ENCODE assay signal across 10 cellular contexts in genomic region chr4:190120537-190121001, GRCh38. TPM values are rescaled to one million over a fixed set of nuclear protein-coding genes. Genes with fewer than 3 reads are reported as not detected.
A peak's percentile ranks its signal among the peaks of the same experiment; 100 is the strongest.
DNase-seq lines count a peak whose midpoint lies in the region; ATAC-seq, FAIRE-seq and TF ChIP-seq lines count a peak whose summit lies in the region.
"Not testable (repeated sequence)": the region's sequence is repeated elsewhere in the genome, so short reads cannot be mapped to it uniquely, and the experiment has no call there.
"Had no signal": no experiment of that assay in that cellular context is flagged by ENCODE, and none has a peak within 500 bp of the region (broad histone marks: within the 10 kb centered on the region; RNA-seq: fewer than 3 reads in every experiment).

No MANE protein-coding gene starts in this region.

- 82% methylated on average over 9 of the region's 37 CpGs; no CpG with 5 or more reads in 1 of the 2 experiments for WGBS in H1 (ENCODE audit: extremely low coverage in 1 of 2, insufficient coverage in 1 of 2, insufficient read length in 1 of 2, insufficient replicate concordance in 2 of 2, low coverage in 1 of 2, low lambda C conversion rate in 2 of 2, missing lambda C conversion rate in 1 of 2), 2 experiments
- 70% methylated on average over 7 of the region's 37 CpGs for WGBS in HepG2 (ENCODE audit: low lambda C conversion rate)
- WGBS in smooth muscle cell (ENCODE audit: low lambda C conversion rate) = 90% methylated on average over 13 of the region's 37 CpGs

- H3K23me2 ChIP-seq in H1 (ENCODE audit: low read depth, low read length) = not testable (repeated sequence)

- not testable (repeated sequence) for H2BK120ac ChIP-seq in H1 (replicated peaks; ENCODE audit: low read depth, low read length)

- H3K18ac ChIP-seq in H1 (ENCODE audit: extremely low read depth, low read length) = not testable (repeated sequence)

- not testable (repeated sequence) for H2AK5ac ChIP-seq in H1 (ENCODE audit: low read depth, low read length)

- H4K8ac ChIP-seq in H1 (ENCODE audit: extremely low read depth, insufficient read depth, low read length) = not testable (repeated sequence)

- H3K4me3 ChIP-seq in AG09309 (ENCODE audit: control insufficient read depth, low read depth, low read length); H1 (ENCODE audit: extremely low read depth in 1 of 4, insufficient read depth in 2 of 4, low read depth in 3 of 4, low read length in 4 of 4); HepG2 (replicated peaks in 1 of 3; ENCODE audit: insufficient read depth in 1 of 3, low read depth in 2 of 3, low read length in 3 of 3); smooth muscle cell: not testable (repeated sequence)

- peaks cover 2 to 28% of the 10 kb centered on the region in 2 experiments; a peak in 3 of 4 replicates for H3K9me3 ChIP-seq in H1 (ENCODE audit: insufficient read depth in 2 of 2, low read depth in 1 of 2, low read length in 1 of 2)
- H3K9me3 ChIP-seq in HepG2 (ENCODE audit: low read length) = peaks cover 22% of the 10 kb centered on the region
- not testable (repeated sequence) for H3K9me3 ChIP-seq in smooth muscle cell (replicated peaks; ENCODE audit: low read depth)

- CTCF ChIA-PET in activated naive CD4-positive, alpha-beta T cell treated with anti-CD3 and anti-CD28 coated beads for 36 hours (lab: Charles Lee) = interaction anchor here (0.8 to 1.2 kb wide), 2 partner anchors 12 to 13 kb away, joined by 3 read pairs; no protein-coding TSS in a partner anchor
- CTCF ChIA-PET in H1 (lab: Charles Lee; ENCODE audit: partially characterized antibody); HepG2 (lab: Yijun Ruan, JAX; ENCODE audit: low intra/inter-chr PET ratio, low total read pairs): not testable (repeated sequence)

- H3K4me1 Mint-ChIP-seq in activated naive CD4-positive, alpha-beta T cell treated with anti-CD3 and anti-CD28 coated beads for 36 hours (ENCODE audit: low read depth) = not testable (repeated sequence)

- not testable (repeated sequence) for H3F3A ChIP-seq in smooth muscle cell (ENCODE audit: low read depth)

- not testable (repeated sequence) for BruUV-seq in HepG2 (replicated peaks; lab: Mats Ljungman, UMichigan)

- H2BK5ac ChIP-seq in H1 (ENCODE audit: low read depth, low read length) = not testable (repeated sequence)

- not testable (repeated sequence) for H3K56ac ChIP-seq in H1 (replicated peaks; ENCODE audit: insufficient read length, low read depth, low read length)

- TF ChIP-seq POLR2A in H1 (IDR thresholded peaks at IDR 0.05; ENCODE audit: control extremely low read depth in 1 of 2, low read depth in 2 of 2, low read length in 2 of 2); HepG2 (IDR thresholded peaks at IDR 0.05; ENCODE audit: insufficient read depth in 1 of 2, low read depth in 2 of 2, low read length in 2 of 2): not testable (repeated sequence)

- H3K79me2 ChIP-seq in H1 (ENCODE audit: control insufficient read depth in 1 of 2, insufficient read depth in 2 of 2, low read length in 2 of 2); HepG2 (ENCODE audit: insufficient read depth, low read length); smooth muscle cell (ENCODE audit: low read depth): not testable (repeated sequence)

- not testable (repeated sequence) for H3K27me3 Mint-ChIP-seq in activated naive CD4-positive, alpha-beta T cell treated with anti-CD3 and anti-CD28 coated beads for 36 hours (ENCODE audit: low read depth)

- in situ Hi-C loops in HepG2 (cut with HindIII; ENCODE audit: extremely low pct_ligation_motif_present, low pct_unique_long_range_greater_than_20kb) = not testable (repeated sequence)

- not testable (repeated sequence) for H3K4me1 ChIP-seq in H1 (replicated peaks in 1 of 4; ENCODE audit: control insufficient read depth in 3 of 4, insufficient read depth in 4 of 4, low read length in 3 of 4); HepG2 (ENCODE audit: insufficient read depth, low read length); smooth muscle cell (ENCODE audit: low read depth)

- not testable (repeated sequence) for H3K4me2 ChIP-seq in H1 (ENCODE audit: insufficient read depth in 1 of 2, low read depth in 2 of 2, low read length in 2 of 2); HepG2 (ENCODE audit: low read depth, low read length); smooth muscle cell

- H2BK15ac ChIP-seq in H1 (ENCODE audit: low read length) = not testable (repeated sequence)

- H4K91ac ChIP-seq in H1 (replicated peaks; ENCODE audit: insufficient read length, low read length) = not testable (repeated sequence)

- not testable (repeated sequence) for H3K79me1 ChIP-seq in H1 (ENCODE audit: low read depth, low read length)

- H3K9ac ChIP-seq in H1 (replicated peaks in 1 of 4; ENCODE audit: extremely low read depth in 1 of 4, low read depth in 3 of 4, low read length in 3 of 4); HepG2 (ENCODE audit: insufficient read depth, low read depth, low read length); smooth muscle cell (ENCODE audit: low read depth): not testable (repeated sequence)

- H4K20me1 ChIP-seq in H1 (replicated peaks in 1 of 2; ENCODE audit: control insufficient read depth in 1 of 2, insufficient read depth in 2 of 2, low read length in 2 of 2); HepG2 (ENCODE audit: insufficient read depth, low read length); smooth muscle cell (ENCODE audit: low read depth): not testable (repeated sequence)

- intact Hi-C loops in activated naive CD4-positive, alpha-beta T cell treated with anti-CD3 and anti-CD28 coated beads for 36 hours (cut with micrococcal nuclease); HepG2 (cut with micrococcal nuclease; ENCODE audit: unreplicated experiment): not testable (repeated sequence)

- TF ChIP-seq CTCF in AG09309 (IDR thresholded peaks at IDR 0.05; ENCODE audit: control insufficient read depth, insufficient read depth, low read depth, low read length, missing control alignments) (peak; percentile 14), H1 (IDR thresholded peaks at IDR 0.05; ENCODE audit: control extremely low read depth in 1 of 3, insufficient read depth in 1 of 3, low read depth in 1 of 3, low read length in 3 of 3) (peak in 2 of 3 experiments; percentile 29 to 36; a peak in 2 of 4 replicates), HepG2 (CRISPR knock-in tag; IDR thresholded peaks at IDR 0.05) (peak; percentile 17; the same call in 1 of the 2 replicates), smooth muscle cell (IDR thresholded peaks at IDR 0.05; ENCODE audit: borderline replicate concordance, insufficient read depth, poor library complexity, severe bottlenecking) (peak; percentile 15)

- H2BK12ac ChIP-seq in H1 (ENCODE audit: low read depth, low read length) = not testable (repeated sequence)

- not testable (repeated sequence) for H3K14ac ChIP-seq in H1 (ENCODE audit: insufficient read length)

- H3K36me3 ChIP-seq in H1 (ENCODE audit: control insufficient read depth in 2 of 4, insufficient read depth in 4 of 4, low read length in 3 of 4); HepG2 (replicated peaks in 1 of 2; ENCODE audit: control insufficient read depth in 1 of 2, insufficient read depth in 2 of 2, low read length in 2 of 2); smooth muscle cell (ENCODE audit: low read depth): not testable (repeated sequence)

- POLR2A ChIA-PET in H1 (lab: Charles Lee; ENCODE audit: partially characterized antibody); HepG2 (lab: Yijun Ruan, JAX): not testable (repeated sequence)

- ATAC-seq in GM19452 (IDR thresholded peaks at IDR 0.05; ENCODE audit: unreplicated experiment) = peak; percentile 42
- ATAC-seq in HG02678 (IDR thresholded peaks at IDR 0.05; ENCODE audit: unreplicated experiment) = peak; percentile 39
- peak; percentile 87 for ATAC-seq in HepG2

- H3K27me3 ChIP-seq in H1 (replicated peaks in 1 of 4; ENCODE audit: control insufficient read depth in 3 of 4, extremely low read depth in 1 of 4, insufficient read depth in 3 of 4, low read length in 3 of 4); HepG2 (ENCODE audit: control insufficient read depth in 1 of 2, insufficient read depth in 2 of 2, low read length in 2 of 2); smooth muscle cell (ENCODE audit: low read depth): not testable (repeated sequence)

- not testable (repeated sequence) for DNase-seq in AG09309 (ENCODE audit: low read depth); smooth muscle cell (lab: John Stamatoyannopoulos, UW; ENCODE audit: unreplicated experiment)
- DNase-seq in RKO (ENCODE audit: low spot score) (peak; percentile 0), H1 (ENCODE audit: low read depth in 1 of 2, low spot score in 2 of 2) (peak in 1 of 2 experiments; percentile 49), HepG2 (ENCODE audit: low spot score) (peak; percentile 50)
- DNase-seq in activated naive CD4-positive, alpha-beta T cell treated with anti-CD3 and anti-CD28 coated beads for 36 hours = peak; percentile 14

- TF ChIP-seq RAD21 in H1 (IDR thresholded peaks at IDR 0.05 in 1 of 2, conservative IDR thresholded peaks at IDR 0.05 in 1 of 2; ENCODE audit: low read depth in 2 of 2, low read length in 2 of 2); HepG2 (CRISPR knock-in tag; IDR thresholded peaks at IDR 0.05): not testable (repeated sequence)

- H3K23ac ChIP-seq in H1 (ENCODE audit: insufficient read length) = not testable (repeated sequence)

- TF ChIP-seq EP300 in H1 (IDR thresholded peaks at IDR 0.05; ENCODE audit: borderline replicate concordance in 1 of 2, low read depth in 2 of 2, low read length in 2 of 2); HepG2 (IDR thresholded peaks at IDR 0.05; ENCODE audit: low read depth in 2 of 2, low read length in 2 of 2); HepG2 (CRISPR knock-in tag; IDR thresholded peaks at IDR 0.05; ENCODE audit: borderline replicate concordance): not testable (repeated sequence)

- H4K5ac ChIP-seq in H1 (ENCODE audit: insufficient read length, low read depth, low read length) = not testable (repeated sequence)

- H3K4me3 Mint-ChIP-seq in activated naive CD4-positive, alpha-beta T cell treated with anti-CD3 and anti-CD28 coated beads for 36 hours = not testable (repeated sequence)

- H3K27ac Mint-ChIP-seq in activated naive CD4-positive, alpha-beta T cell treated with anti-CD3 and anti-CD28 coated beads for 36 hours = not testable (repeated sequence)

- H3K27ac ChIP-seq in H1 (ENCODE audit: low read depth, low read length); HepG2 (ENCODE audit: extremely low read length, insufficient read depth, low read length); smooth muscle cell (ENCODE audit: low read depth): not testable (repeated sequence)

- not testable (repeated sequence) for H2AFZ ChIP-seq in H1 (ENCODE audit: low read length); HepG2 (ENCODE audit: low read length); smooth muscle cell (ENCODE audit: low read depth)

- FAIRE-seq in H1 (lab: Jason Lieb, UNC); HepG2 (lab: Jason Lieb, UNC): not testable (repeated sequence)

- not testable (repeated sequence) for H3K36me3 Mint-ChIP-seq in activated naive CD4-positive, alpha-beta T cell treated with anti-CD3 and anti-CD28 coated beads for 36 hours (ENCODE audit: low read depth)

- not testable (repeated sequence) for H3K4ac ChIP-seq in H1 (replicated peaks; ENCODE audit: insufficient read length, low read depth, low read length)

- not testable (repeated sequence) for H2BK20ac ChIP-seq in H1 (ENCODE audit: low read length)

- H3K9me3 Mint-ChIP-seq in activated naive CD4-positive, alpha-beta T cell treated with anti-CD3 and anti-CD28 coated beads for 36 hours = not testable (repeated sequence)

RNA-seq across cellular contexts. Expression of gene DUX4, which starts 53.0 kb away (rescaled TPM):
- not detected for total RNA-seq in activated naive CD4-positive, alpha-beta T cell treated with anti-CD3 and anti-CD28 coated beads for 36 hours
- not detected in 2 replicates for total RNA-seq in H1 (2021; fragmentation: NEBNext Ultra II Directional; extraction: Animal tissue kit (Norgen Biotek cat#: 25700))
- polyA plus RNA-seq in H1 (2011; rRNA removed) = not detected in 2 replicates
- not detected for polyA plus RNA-seq in H1 (2011; cell fraction: cytosol; rRNA removed)
- not detected for polyA plus RNA-seq in H1 (2011; cell fraction: nucleus; rRNA removed)
- not detected in 4 replicates for polyA plus RNA-seq in H1 (2012, experiment 1 of 2)
- not detected for polyA plus RNA-seq in H1 (2012, experiment 2 of 2)
- polyA plus RNA-seq in H1 (2013, experiment 1 of 2) = not detected
- not detected for polyA plus RNA-seq in H1 (2013, experiment 2 of 2)
- polyA minus RNA-seq in H1 (2011; rRNA and poly(A)+ RNA removed) = not detected in 2 replicates
- not detected for polyA minus RNA-seq in H1 (2011; cell fraction: cytosol; rRNA and poly(A)+ RNA removed)
- not detected for polyA minus RNA-seq in H1 (2011; cell fraction: nucleus; rRNA and poly(A)+ RNA removed)
- not detected in 2 replicates for total RNA-seq in HepG2 (2016; rRNA removed; fragmentation: Illumina TruSeq; extraction: Trizol)
- total RNA-seq in HepG2 (2016; cell fraction: cytosol; rRNA removed; fragmentation: Illumina TruSeq; extraction: Trizol; ENCODE audit: low read depth) = not detected in 2 replicates
- total RNA-seq in HepG2 (2016; cell fraction: insoluble cytoplasmic fraction; rRNA removed; fragmentation: Illumina TruSeq; extraction: Trizol) = not detected in 2 replicates
- total RNA-seq in HepG2 (2016; cell fraction: membrane; rRNA removed; fragmentation: Illumina TruSeq; extraction: Trizol) = not detected in 2 replicates
- not detected in 2 replicates for total RNA-seq in HepG2 (2016; cell fraction: nucleus; rRNA removed; fragmentation: Illumina TruSeq; extraction: Trizol)
- polyA plus RNA-seq in HepG2 (2011; rRNA removed) = not detected in 2 replicates
- polyA plus RNA-seq in HepG2 (2011; cell fraction: cytosol; rRNA removed) = not detected in 2 replicates
- not detected in 2 replicates for polyA plus RNA-seq in HepG2 (2011; cell fraction: nucleus; rRNA removed)
- not detected in 2 replicates for polyA plus RNA-seq in HepG2 (2012)
- polyA plus RNA-seq in HepG2 (2016; cell fraction: cytosol; fragmentation: Illumina TruSeq; extraction: Trizol; ENCODE audit: low read depth) = not detected in 2 replicates
- polyA plus RNA-seq in HepG2 (2016; cell fraction: insoluble cytoplasmic fraction; fragmentation: Illumina TruSeq; extraction: Trizol; ENCODE audit: low read depth) = not detected in 2 replicates
- polyA plus RNA-seq in HepG2 (2016; cell fraction: membrane; fragmentation: Illumina TruSeq; extraction: Trizol; ENCODE audit: low read depth) = not detected in 2 replicates
- not detected in 2 replicates for polyA plus RNA-seq in HepG2 (2016; cell fraction: nucleus; fragmentation: Illumina TruSeq; extraction: Trizol; ENCODE audit: insufficient read depth, low read depth)
- polyA minus RNA-seq in HepG2 (2011; rRNA and poly(A)+ RNA removed; ENCODE audit: low replicate concordance) = not detected in 2 replicates
- polyA minus RNA-seq in HepG2 (2011; cell fraction: cytosol; rRNA and poly(A)+ RNA removed) = not detected in 2 replicates
- not detected in 2 replicates for polyA minus RNA-seq in HepG2 (2011; cell fraction: nucleus; rRNA and poly(A)+ RNA removed)
- not detected in 2 replicates for total RNA-seq in smooth muscle cell
- polyA plus RNA-seq in smooth muscle cell = not detected in 2 replicates
- total RNA-seq: CD8-positive, alpha-beta memory T cell; vagina had no signal
- polyA plus RNA-seq: CD8-positive, alpha-beta memory T cell had no signal

RNA-seq across cellular contexts. Expression of gene DBET, which starts 56.3 kb away (rescaled TPM):
- total RNA-seq in activated naive CD4-positive, alpha-beta T cell treated with anti-CD3 and anti-CD28 coated beads for 36 hours = under 1 TPM in 1 of 2 experiments, not detected in 1; 0.05 TPM
- not detected in 2 replicates for total RNA-seq in H1 (2021; fragmentation: NEBNext Ultra II Directional; extraction: Animal tissue kit (Norgen Biotek cat#: 25700))
- polyA plus RNA-seq in H1 (2011; rRNA removed) = not detected in 2 replicates
- not detected for polyA plus RNA-seq in H1 (2011; cell fraction: cytosol; rRNA removed)
- polyA plus RNA-seq in H1 (2011; cell fraction: nucleus; rRNA removed) = not detected
- polyA plus RNA-seq in H1 (2012, experiment 1 of 2) = not detected in 4 replicates
- not detected for polyA plus RNA-seq in H1 (2012, experiment 2 of 2)
- not detected for polyA plus RNA-seq in H1 (2013, experiment 1 of 2)
- polyA plus RNA-seq in H1 (2013, experiment 2 of 2) = not detected
- not detected in 2 replicates for polyA minus RNA-seq in H1 (2011; rRNA and poly(A)+ RNA removed)
- not detected for polyA minus RNA-seq in H1 (2011; cell fraction: cytosol; rRNA and poly(A)+ RNA removed)
- not detected for polyA minus RNA-seq in H1 (2011; cell fraction: nucleus; rRNA and poly(A)+ RNA removed)
- total RNA-seq in HepG2 (2016; rRNA removed; fragmentation: Illumina TruSeq; extraction: Trizol) = not detected in 2 replicates
- not detected in 2 replicates for total RNA-seq in HepG2 (2016; cell fraction: cytosol; rRNA removed; fragmentation: Illumina TruSeq; extraction: Trizol; ENCODE audit: low read depth)
- total RNA-seq in HepG2 (2016; cell fraction: insoluble cytoplasmic fraction; rRNA removed; fragmentation: Illumina TruSeq; extraction: Trizol) = not detected in 2 replicates
- total RNA-seq in HepG2 (2016; cell fraction: membrane; rRNA removed; fragmentation: Illumina TruSeq; extraction: Trizol) = not detected in 2 replicates
- total RNA-seq in HepG2 (2016; cell fraction: nucleus; rRNA removed; fragmentation: Illumina TruSeq; extraction: Trizol) = not detected in 2 replicates
- polyA plus RNA-seq in HepG2 (2011; rRNA removed) = not detected in 2 replicates
- polyA plus RNA-seq in HepG2 (2011; cell fraction: cytosol; rRNA removed) = not detected in 2 replicates
- not detected in 2 replicates for polyA plus RNA-seq in HepG2 (2011; cell fraction: nucleus; rRNA removed)
- not detected in 2 replicates for polyA plus RNA-seq in HepG2 (2012)
- polyA plus RNA-seq in HepG2 (2016; cell fraction: cytosol; fragmentation: Illumina TruSeq; extraction: Trizol; ENCODE audit: low read depth) = not detected in 2 replicates
- polyA plus RNA-seq in HepG2 (2016; cell fraction: insoluble cytoplasmic fraction; fragmentation: Illumina TruSeq; extraction: Trizol; ENCODE audit: low read depth) = not detected in 2 replicates
- polyA plus RNA-seq in HepG2 (2016; cell fraction: membrane; fragmentation: Illumina TruSeq; extraction: Trizol; ENCODE audit: low read depth) = not detected in 2 replicates
- polyA plus RNA-seq in HepG2 (2016; cell fraction: nucleus; fragmentation: Illumina TruSeq; extraction: Trizol; ENCODE audit: insufficient read depth, low read depth) = not detected in 2 replicates
- not detected in 2 replicates for polyA minus RNA-seq in HepG2 (2011; rRNA and poly(A)+ RNA removed; ENCODE audit: low replicate concordance)
- not detected in 2 replicates for polyA minus RNA-seq in HepG2 (2011; cell fraction: cytosol; rRNA and poly(A)+ RNA removed)
- not detected in 2 replicates for polyA minus RNA-seq in HepG2 (2011; cell fraction: nucleus; rRNA and poly(A)+ RNA removed)
- total RNA-seq in smooth muscle cell = not detected in 2 replicates
- polyA plus RNA-seq in smooth muscle cell = not detected in 2 replicates
- total RNA-seq: CD8-positive, alpha-beta memory T cell; vagina had no signal
- polyA plus RNA-seq: CD8-positive, alpha-beta memory T cell had no signal
